In the genomic region with DNA sequence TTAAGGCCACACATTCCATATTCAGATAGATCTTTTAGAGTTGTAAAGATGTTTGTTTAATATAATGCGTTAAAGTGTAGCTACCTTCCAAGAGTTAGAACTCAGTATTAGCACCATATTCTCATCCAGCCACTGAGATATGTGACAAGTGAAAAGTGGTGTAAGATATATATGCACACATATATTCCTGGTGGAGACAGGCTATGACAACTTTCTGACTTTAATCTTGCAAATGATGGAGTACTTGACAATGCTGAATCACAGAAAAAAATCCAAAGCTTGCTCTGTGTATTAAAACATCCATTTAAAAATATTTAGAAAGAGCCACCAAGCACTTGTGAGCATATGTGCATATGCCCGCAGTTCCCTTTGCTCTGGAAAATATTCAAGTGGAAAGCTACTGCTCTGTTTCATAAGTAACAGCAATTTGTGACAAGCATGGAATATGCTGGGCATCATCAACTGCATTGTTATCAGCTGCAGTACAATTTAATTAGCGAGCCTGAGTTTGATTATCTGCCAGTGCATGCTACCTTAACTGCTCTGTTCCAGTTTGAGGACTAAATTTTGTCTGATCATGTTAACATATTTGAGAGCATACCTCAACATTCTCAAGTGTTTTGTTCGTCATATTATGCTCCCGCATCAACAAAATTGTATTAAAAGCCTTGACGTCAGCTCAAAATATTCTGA, we compare ENCODE assay signal across 27 cellular contexts.
"Had no signal": no experiment of that assay in that cellular context is flagged by ENCODE, and none has a peak within 500 bp of the region (broad histone marks: within the 10 kb centered on the region; RNA-seq: fewer than 3 reads in every experiment).

No MANE protein-coding gene starts in this region.

- H3K36me3 ChIP-seq: adrenal gland, breast epithelium, MG63, Peyer's patch, SJSA1 had no signal

- H3K4me3 ChIP-seq: adrenal gland, body of pancreas, breast epithelium, MG63, Peyer's patch, SJSA1 had no signal

- DNase-seq: activated CD4-positive, alpha-beta T cell treated with anti-CD3 and anti-CD28 coated beads for 36 hours; activated CD4-positive, alpha-beta T cell treated with anti-CD3 and anti-CD28 coated beads, Interleukin-2, amount 10 ng/mL, durations not matched to agents 7 days and 5 days; activated CD4-positive, alpha-beta T cell treated with anti-CD3 and anti-CD28 coated beads, Interleukin-2, amount 50 U/mL, for 48 hours; activated CD8-positive, alpha-beta T cell treated with anti-CD3 and anti-CD28 coated beads, Interleukin-2, amount 10 ng/mL, durations not matched to agents 7 days and 5 days; activated gamma-delta T cell treated with Interleukin-2 at 50 U/mL for 16 hours; activated naive CD4-positive, alpha-beta T cell treated with anti-CD3 and anti-CD28 coated beads for 36 hours; activated T-cell treated with anti-CD3 and anti-CD28 coated beads, Interleukin-2, amount 50 U/mL, for 24 hours; adrenal gland; body of pancreas; Kasumi-1; KG1; MG63; NCI-H1048; NCI-H1105 treated with DMSO at 0.1 percent for 48 hours; NCI-H1436; NCI-H1694; NCI-H1930; NCI-H2081 treated with DMSO at 0.1 percent for 48 hours; NCI-H345; NCI-H524 treated with DMSO at 0.1 percent for 48 hours; PC-3; Peyer's patch; RPMI8226; SHP77 treated with DMSO at 0.1 percent for 48 hours; T1000 had no signal

- H3K27ac ChIP-seq: adrenal gland, body of pancreas, breast epithelium, Peyer's patch, SJSA1 had no signal

- H3K27me3 ChIP-seq: adrenal gland, body of pancreas, breast epithelium, MG63, Peyer's patch, SJSA1 had no signal

- H3K9me3 ChIP-seq: adrenal gland, body of pancreas, breast epithelium, MG63, Peyer's patch, SJSA1 had no signal
